In the genomic region with DNA sequence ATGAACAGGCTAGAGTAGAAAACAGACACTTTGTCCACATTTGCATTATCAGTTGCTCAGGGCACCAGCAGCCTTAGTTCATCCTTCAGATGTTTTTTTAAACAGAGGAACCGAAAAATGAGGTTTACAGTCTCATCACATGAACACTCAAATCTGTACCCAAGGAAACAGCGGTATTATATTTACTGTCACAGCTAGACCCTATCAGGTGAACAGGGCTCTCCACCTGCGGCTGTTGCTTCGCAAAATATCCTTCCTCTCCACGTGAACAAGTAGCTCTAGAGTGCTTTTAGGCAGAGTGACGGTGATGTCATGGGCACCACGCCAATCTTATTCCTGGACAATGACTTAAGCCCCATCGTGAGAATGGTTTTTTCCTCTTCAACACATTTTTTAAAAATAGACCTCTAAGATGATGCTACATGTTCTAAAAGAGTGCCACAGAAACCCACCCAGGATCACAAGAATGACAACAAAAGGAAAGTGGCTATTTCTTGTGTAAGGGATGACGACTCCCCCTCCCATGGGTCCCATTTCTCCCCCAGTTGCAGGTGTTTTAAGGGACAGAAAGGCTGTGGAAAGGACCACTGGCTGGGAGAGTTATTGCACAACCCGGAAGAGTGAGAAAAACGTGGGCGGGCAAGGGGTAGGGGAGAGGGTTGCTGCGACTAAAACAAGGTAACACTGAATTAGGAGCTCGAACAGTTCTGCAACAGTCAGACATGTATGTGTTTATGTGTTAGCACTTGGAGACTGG, we compare ENCODE assay signal across 8 cellular contexts.
DNase-seq lines count a peak whose midpoint lies in the region; ATAC-seq, FAIRE-seq and TF ChIP-seq lines count a peak whose summit lies in the region.

No MANE protein-coding gene starts in this region.

- peaks cover 6 to 12% of the 10 kb centered on the region in 2 donors for H3K4me1 ChIP-seq in aorta (ENCODE audit: control insufficient read depth in 1 of 2, insufficient read depth in 2 of 2, low read length in 2 of 2)
- no peaks in the 10 kb centered on the region for H3K4me1 ChIP-seq in small intestine (ENCODE audit: control insufficient read depth in 2 of 2, insufficient read depth in 1 of 2, low read depth in 1 of 2, low read length in 1 of 2)

- ATAC-seq in GM21619 (IDR thresholded peaks at IDR 0.05; ENCODE audit: unreplicated experiment) (peak; percentile 80), aorta (ENCODE audit: low FRiP score) (no peak)

- H3K4me3 ChIP-seq in GM12864 (ENCODE audit: low read depth, low read length) (peak overlapping the region; percentile 40), MG63 (no peak overlapping the region), choroid plexus epithelial cell (ENCODE audit: low read depth, low read length) (no peak overlapping the region), aorta (ENCODE audit: low read length in 2 of 2) (no peak overlapping the region), small intestine (ENCODE audit: low read depth in 1 of 2, low read length in 2 of 2) (no peak overlapping the region)

- H3K9me3 ChIP-seq in MG63 (no peaks in the 10 kb centered on the region), aorta (ENCODE audit: control insufficient read depth, low read length) (no peaks in the 10 kb centered on the region), small intestine (ENCODE audit: control insufficient read depth, low read depth) (no peaks in the 10 kb centered on the region)

- DNase-seq in GM12864 (ENCODE audit: low read depth) (peak; percentile 97), MG63 (peak; percentile 53), choroid plexus epithelial cell (ENCODE audit: low read depth) (peak; percentile 57), aorta (no peak), COLO668 (lab: John Stamatoyannopoulos, UW; ENCODE audit: unreplicated experiment) (no peak), RKO (ENCODE audit: low spot score) (no peak), small intestine (no peak)

- H3K36me3 ChIP-seq in MG63 (peaks cover 97% of the 10 kb centered on the region), aorta (ENCODE audit: control insufficient read depth in 1 of 2, insufficient read depth in 2 of 2, low read length in 1 of 2) (no peaks in the 10 kb centered on the region), small intestine (ENCODE audit: control insufficient read depth in 2 of 2, insufficient read depth in 2 of 2, low read length in 2 of 2) (peaks cover 0 to 4% of the 10 kb centered on the region in 2 donors)

- H3K27me3 ChIP-seq in MG63 (no peaks in the 10 kb centered on the region), aorta (ENCODE audit: control insufficient read depth in 1 of 2, insufficient read depth in 2 of 2, low read length in 1 of 2) (no peaks in the 10 kb centered on the region), small intestine (ENCODE audit: control insufficient read depth in 2 of 2, insufficient read depth in 2 of 2, low read length in 2 of 2) (no peaks in the 10 kb centered on the region)

- intact Hi-C loops in aorta (cut with DNase I): loop anchor here in 1 of 2 donors (5.0 to 10.0 kb wide), 2 partner anchors 76 to 167 kb away; a partner anchor contains a TSS

- H3K27ac ChIP-seq in aorta (ENCODE audit: low read depth in 1 of 2, low read length in 2 of 2) (peak overlapping the region; percentile 75 to 79), small intestine (ENCODE audit: low read depth in 1 of 2, low read length in 1 of 2) (peak overlapping the region in 1 of 2 donors; percentile 81)

- TF ChIP-seq CTCF in GM12864 (IDR thresholded peaks at IDR 0.05; ENCODE audit: low read depth, low read length, missing control alignments): no peak
- TF ChIP-seq CTCF in choroid plexus epithelial cell (conservative IDR thresholded peaks at IDR 0.05; ENCODE audit: low read depth, low read length): no peak

- 55 to 58% methylated on average over 14 of the region's 14 CpGs for WGBS in aorta, 2 donors
- WGBS in small intestine, 3 donors: 73 to 87% (median 81%) methylated on average over 14 of the region's 14 CpGs

- no peak for FAIRE-seq in small intestine (lab: Jason Lieb, UNC)

Comparison
In these comparisons a context has a peak if more than half of its experiments do, and no peak if none do; other contexts are left out.
1. DNase-seq: peak in GM12864 (single experiment), MG63 (single experiment) and choroid plexus epithelial cell (single experiment); none in aorta (0 of 2), COLO668 (single experiment), RKO (single experiment) and small intestine (single experiment).